11 cellular contexts compared by ENCODE assay signal in the genomic region with DNA sequence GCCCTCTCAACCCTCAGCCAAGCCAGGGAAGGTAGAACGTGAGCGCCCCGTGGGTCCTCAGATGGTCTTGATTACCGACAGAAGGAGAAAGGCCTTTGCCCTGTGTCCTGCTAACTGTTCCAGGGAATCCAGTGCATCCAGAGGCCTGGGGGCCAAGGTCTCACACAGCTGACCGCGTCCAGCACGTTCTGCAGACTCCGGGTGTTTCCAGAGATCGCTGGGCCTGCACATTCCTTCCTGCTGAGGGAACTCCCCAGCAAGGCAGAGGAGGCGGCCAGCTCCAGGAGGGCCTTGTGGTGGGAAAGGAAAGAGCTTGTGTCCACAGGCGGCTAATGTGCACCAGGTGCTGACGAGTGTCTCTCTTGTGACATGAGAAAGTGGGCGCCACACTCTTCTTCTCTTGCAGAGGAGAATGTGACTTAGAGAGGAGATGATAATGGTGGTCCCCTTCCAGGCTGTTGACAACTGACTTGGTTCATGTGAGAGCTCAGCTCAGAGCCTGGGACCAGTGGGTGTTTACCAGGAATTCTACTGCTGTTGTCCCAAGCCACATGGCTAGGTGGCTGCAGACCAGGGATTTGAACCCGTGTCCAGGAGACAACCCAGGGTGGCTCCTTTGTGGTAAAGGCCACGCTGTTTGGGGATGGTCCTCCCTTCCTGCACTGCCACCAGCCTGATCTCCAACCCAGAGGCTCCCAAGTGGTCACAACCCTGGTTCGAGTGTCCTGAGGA. TPM values are rescaled to one million over a fixed set of nuclear protein-coding genes. Genes with fewer than 3 reads are reported as not detected.
A peak's percentile ranks its signal among the peaks of the same experiment; 100 is the strongest.
DNase-seq lines count a peak whose midpoint lies in the region; ATAC-seq and TF ChIP-seq lines count a peak whose summit lies in the region.
"Had no signal": no experiment of that assay in that cellular context is flagged by ENCODE, and none has a peak within 500 bp of the region (broad histone marks: within the 10 kb centered on the region; RNA-seq: fewer than 3 reads in every experiment).

No MANE protein-coding gene starts in this region.

- no peaks in the 10 kb centered on the region for H3K36me3 ChIP-seq in hepatocyte (replicated peaks; ENCODE audit: insufficient read depth, low read depth)
- H3K36me3 ChIP-seq in tibial artery = no peaks in the 10 kb centered on the region
- H3K36me3 ChIP-seq in effector memory CD4-positive, alpha-beta T cell (ENCODE audit: control insufficient read depth, insufficient read depth, low read length) = no peaks in the 10 kb centered on the region

- H3K27me3 ChIP-seq in hepatocyte (no peaks in the 10 kb centered on the region), tibial artery (peaks cover 0 to 49% of the 10 kb centered on the region in 2 donors)
- H3K27me3 ChIP-seq in effector memory CD4-positive, alpha-beta T cell (replicated peaks; ENCODE audit: control insufficient read depth, insufficient read depth, low read length, poor library complexity, severe bottlenecking) = no peaks in the 10 kb centered on the region

- no peaks in the 10 kb centered on the region for H4K20me1 ChIP-seq in hepatocyte (ENCODE audit: insufficient read depth, poor library complexity, severe bottlenecking)

- DNase-seq in EL = peak; percentile 91
- peak; percentile 83 for DNase-seq in astrocyte of the cerebellum (ENCODE audit: low read depth)
- peak; percentile 90 for DNase-seq in hepatocyte (ENCODE audit: low spot score)
- DNase-seq in sciatic nerve (ENCODE audit: low spot score) = peak; percentile 84
- DNase-seq in NCI-H510A treated with DMSO at 0.1 percent for 48 hours (lab: John Stamatoyannopoulos, UW) = no peak
- DNase-seq in tibial artery = no peak
- no peak for DNase-seq in effector memory CD4-positive, alpha-beta T cell
- DNase-seq in substantia nigra (lab: John Stamatoyannopoulos, UW) = no peak
- DNase-seq: NCI-H524 treated with DMSO at 0.1 percent for 48 hours, T-helper 9 cell had no signal

- WGBS in hepatocyte (ENCODE audit: low lambda C conversion rate, missing lambda C conversion rate) = 53% methylated on average over 16 of the region's 16 CpGs

- no peak overlapping the region for H2AFZ ChIP-seq in hepatocyte

- H3K9me3 ChIP-seq in hepatocyte (ENCODE audit: low read depth) (no peaks in the 10 kb centered on the region), tibial artery (no peaks in the 10 kb centered on the region)
- H3K9me3 ChIP-seq in effector memory CD4-positive, alpha-beta T cell (ENCODE audit: control insufficient read depth, low read length) = no peaks in the 10 kb centered on the region

- ATAC-seq in sciatic nerve = peak; percentile 86
- ATAC-seq: natural killer cell treated with Interleukin-12 subunit alpha and Interleukin-12 subunit beta and Interleukin-15 and Interleukin-18, amount 100 ng/mL, for 72 hours had no signal

- H3K4me3 ChIP-seq in astrocyte of the cerebellum (ENCODE audit: low read depth, low read length) (no peak overlapping the region), hepatocyte (no peak overlapping the region), tibial artery (no peak overlapping the region)
- H3K4me3 ChIP-seq in effector memory CD4-positive, alpha-beta T cell (ENCODE audit: insufficient read depth, low read depth, low read length, poor library complexity, severe bottlenecking) = no peak overlapping the region

- in situ Hi-C loops in astrocyte of the cerebellum (cut with HindIII; ENCODE audit: low sequenced_read_pairs) = no loop called here

- no peaks in the 10 kb centered on the region for H3K9me2 ChIP-seq in hepatocyte (replicated peaks; ENCODE audit: insufficient read depth)

- peak; percentile 44 for TF ChIP-seq CTCF in astrocyte of the cerebellum (IDR thresholded peaks at IDR 0.05; ENCODE audit: low read depth, low read length, missing control alignments)
- TF ChIP-seq CTCF in hepatocyte (IDR thresholded peaks at IDR 0.05; ENCODE audit: poor library complexity) = peak; percentile 27
- TF ChIP-seq CTCF in tibial artery (IDR thresholded peaks at IDR 0.05) = no peak

- H3K4me1 ChIP-seq in hepatocyte (ENCODE audit: insufficient read depth) (peaks cover 55% of the 10 kb centered on the region), tibial artery (peaks cover 0 to 13% (median 0%) of the 10 kb centered on the region in 4 donors)
- H3K4me1 ChIP-seq in effector memory CD4-positive, alpha-beta T cell (ENCODE audit: control insufficient read depth, insufficient read depth, low read length, poor library complexity, severe bottlenecking) = no peaks in the 10 kb centered on the region

- H3K4me2 ChIP-seq in hepatocyte = peak overlapping the region; percentile 40

- H3K79me2 ChIP-seq in hepatocyte = no peaks in the 10 kb centered on the region

- H3K27ac ChIP-seq in hepatocyte (peak overlapping the region; percentile 99), tibial artery (no peak overlapping the region), substantia nigra (ENCODE audit: low read depth, low read length, poor library complexity, severe bottlenecking) (no peak overlapping the region)
- H3K27ac ChIP-seq in effector memory CD4-positive, alpha-beta T cell (ENCODE audit: insufficient read depth, low read length, poor library complexity, severe bottlenecking) = no peak overlapping the region

- intact Hi-C loops in sciatic nerve (cut with DNase I) = no loop called here
- intact Hi-C loops in tibial artery (cut with DNase I; ENCODE audit: low total_unique reads) = no loop called here

RNA-seq across cellular contexts. Expression of a gene that starts 46.8 kb away (rescaled TPM):
- total RNA-seq in hepatocyte = 1,033 and 1,378 TPM in 2 replicates
- 3,299 and 3,695 TPM in 2 replicates for polyA plus RNA-seq in hepatocyte
- total RNA-seq in sciatic nerve = 0.22 TPM
- total RNA-seq: natural killer cell treated with Interleukin-12 subunit alpha and Interleukin-12 subunit beta and Interleukin-15 and Interleukin-18, amount 100 ng/mL, for 72 hours had no signal

Comparison
In these comparisons a context has a peak if more than half of its experiments do, and no peak if none do; other contexts are left out.
1. DNase-seq: peak in EL (single experiment), astrocyte of the cerebellum (single experiment), hepatocyte (single experiment) and sciatic nerve (single experiment); none in NCI-H510A treated with DMSO at 0.1 percent for 48 hours (single experiment), tibial artery (0 of 2), effector memory CD4-positive, alpha-beta T cell (0 of 3) and substantia nigra (0 of 49).
2. CTCF ChIP-seq: peak in astrocyte of the cerebellum (single experiment) and hepatocyte (single experiment); none in tibial artery (0 of 2).
3. RNA of a gene that starts 46.8 kb away (total RNA-seq): 1,033 to 1,378 TPM in hepatocyte; 0.22 TPM in sciatic nerve (single experiment); every median in the first group is over 100 times any median in the second.